13 cellular contexts compared by ENCODE assay signal in genomic region chr18:28204154-28204553, GRCh38. TPM values are rescaled to one million over a fixed set of nuclear protein-coding genes. Genes with fewer than 3 reads are reported as not detected.
DNase-seq lines count a peak whose midpoint lies in the region; ATAC-seq and TF ChIP-seq lines count a peak whose summit lies in the region.
"Had no signal": no experiment of that assay in that cellular context is flagged by ENCODE, and none has a peak within 500 bp of the region (broad histone marks: within the 10 kb centered on the region; RNA-seq: fewer than 3 reads in every experiment).

No MANE protein-coding gene starts in this region.

- 10 to 24% (median 21%) methylated on average over 1 of the region's 1 CpG for WGBS in spleen, 5 donors

- H3K27me3 ChIP-seq in spleen (replicated peaks in 1 of 7), result no peaks in the 10 kb centered on the region

- intact Hi-C loops in spleen (cut with DNase I; ENCODE audit: low total_unique reads), result no loop called here

- no peaks in the 10 kb centered on the region for H3K36me3 ChIP-seq in spleen

- H3K9me3 ChIP-seq in spleen, result no peaks in the 10 kb centered on the region

- H3K4me3 ChIP-seq in spleen, result no peak overlapping the region

- DNase-seq in CD1c-positive myeloid dendritic cell (ENCODE audit: extremely low spot score) (peak; percentile 20), NCI-H226 (peak; percentile 95), epithelial cell of prostate (ENCODE audit: low read depth, low spot score) (peak; percentile 20), non-pigmented ciliary epithelial cell (ENCODE audit: low read depth) (peak; percentile 87), spleen (no peak), HK-2 (ENCODE audit: unreplicated experiment) (no peak), ecto neural progenitor cell (ENCODE audit: low spot score) (no peak)
- DNase-seq: amygdala, COR-L47, kidney, NCI-H2081, T1000 had no signal

- TF ChIP-seq CTCF in spleen (IDR thresholded peaks at IDR 0.05 in 8 of 11, conservative IDR thresholded peaks at IDR 0.05 in 3 of 11), result no peak

- H3K4me1 ChIP-seq in spleen, result no peaks in the 10 kb centered on the region

- ATAC-seq in GM21576 (IDR thresholded peaks at IDR 0.05; ENCODE audit: unreplicated experiment), result no peak

- H3K27ac ChIP-seq in epithelial cell of prostate (peak overlapping the region; percentile 43), spleen (no peak overlapping the region)

- TF ChIP-seq POLR2A in spleen (IDR thresholded peaks at IDR 0.05), result no peak

RNA-seq across cellular contexts. Expression of gene CDH2, which starts 27.2 kb away (rescaled TPM):
- 10 to 100 TPM; 14.3 to 40.2 (median 30.4) TPM for total RNA-seq in spleen
- polyA plus RNA-seq in spleen, result 1 to 10 TPM in 2 of 3 donors, under 1 TPM in 1; 0.96 to 3.2 (median 1.5) TPM

Comparison
In these comparisons a context has a peak if more than half of its experiments do, and no peak if none do; other contexts are left out.
1. DNase-seq: peak in CD1c-positive myeloid dendritic cell (single experiment), NCI-H226 (single experiment), epithelial cell of prostate (single experiment) and non-pigmented ciliary epithelial cell (single experiment); none in spleen (single experiment), HK-2 (single experiment) and ecto neural progenitor cell (single experiment).